In the genomic region with DNA sequence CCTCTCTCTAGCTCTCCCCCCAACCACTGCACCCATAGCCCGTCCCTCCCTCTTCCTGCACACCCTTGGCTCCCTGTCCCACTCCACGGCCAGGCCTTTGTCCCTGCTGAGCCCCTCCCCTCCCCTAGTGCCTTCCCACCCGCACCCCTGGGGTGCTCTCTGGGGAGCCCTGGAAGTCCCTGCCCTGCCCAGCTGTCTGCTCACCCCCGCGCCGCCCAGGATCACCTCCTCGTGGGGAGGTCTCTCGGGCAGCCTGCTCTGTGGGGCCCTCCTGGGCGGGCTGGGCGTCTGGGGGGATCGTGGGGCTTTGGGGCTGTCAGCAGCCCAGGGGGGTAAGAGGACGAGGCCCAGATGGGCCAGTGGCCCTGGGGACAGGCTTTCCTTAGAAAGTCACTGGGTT, we compare ENCODE assay signal across 20 cellular contexts. TPM values are rescaled to one million over a fixed set of nuclear protein-coding genes. Genes with fewer than 3 reads are reported as not detected.
DNase-seq lines count a peak whose midpoint lies in the region; TF ChIP-seq lines count a peak whose summit lies in the region.
"Had no signal": no experiment of that assay in that cellular context is flagged by ENCODE, and none has a peak within 500 bp of the region (broad histone marks: within the 10 kb centered on the region; RNA-seq: fewer than 3 reads in every experiment).

No MANE protein-coding gene starts in this region.

- H4K91ac ChIP-seq in neuronal stem cell (ENCODE audit: low read depth, low read length, poor library complexity) = no peak overlapping the region

- no peak overlapping the region for H2BK120ac ChIP-seq in neuronal stem cell (ENCODE audit: low read depth, low read length)

- H4K20me1 ChIP-seq in BLaER1 = peaks cover 97% of the 10 kb centered on the region

- peak overlapping the region; percentile 4 for H2BK15ac ChIP-seq in neuronal stem cell (ENCODE audit: low read length)

- H2BK12ac ChIP-seq in neuronal stem cell (ENCODE audit: low read length) = no peak overlapping the region

- peak overlapping the region; percentile 56 for H3K4me2 ChIP-seq in BLaER1
- no peak overlapping the region for H3K4me2 ChIP-seq in neuronal stem cell (ENCODE audit: insufficient read depth, low read length, poor library complexity, severe bottlenecking)

- peaks cover 36% of the 10 kb centered on the region for H3K4me1 Mint-ChIP-seq in chondrocyte (ENCODE audit: low read depth)
- no peaks in the 10 kb centered on the region for H3K4me1 Mint-ChIP-seq in activated naive CD4-positive, alpha-beta T cell treated with anti-CD3 and anti-CD28 coated beads, Interleukin-2, amount 10 ng/mL, durations not matched to agents 7 days and 5 days

- DNase-seq in coronary artery (ENCODE audit: low spot score) (no peak), neuronal stem cell (ENCODE audit: low spot score) (no peak), testis (no peak), GM19240 (ENCODE audit: insufficient read length, low spot score) (no peak), chondrocyte (ENCODE audit: low spot score) (no peak)
- no peak for DNase-seq in activated effector memory CD4-positive, alpha-beta T cell treated with anti-CD3 and anti-CD28 coated beads, Interleukin-2, amount 50 U/mL, for 16 hours
- no peak for DNase-seq in activated naive CD4-positive, alpha-beta T cell treated with anti-CD3 and anti-CD28 coated beads, Interleukin-2, amount 10 ng/mL, durations not matched to agents 7 days and 5 days
- DNase-seq: DMS53; GF-D8; KG1; NCI-H1092; NCI-H1436 treated with DMSO at 0.1 percent for 48 hours; NCI-H1930; NCI-H510A treated with DMSO at 0.1 percent for 48 hours; NCI-H748 treated with DMSO at 0.1 percent for 48 hours; NK-92 treated with Interleukin-12 subunit alpha and Interleukin-12 subunit beta, amount 100 ng/mL, for 24 hours; Peyer's patch had no signal

- H3K36me3 ChIP-seq in BLaER1 (peaks cover 11% of the 10 kb centered on the region; the same call in 1 of the 2 replicates), neuronal stem cell (replicated peaks in 1 of 2; ENCODE audit: control insufficient read depth in 2 of 2, insufficient read depth in 2 of 2, low read length in 2 of 2) (peaks cover 0 to 2% of the 10 kb centered on the region in 2 donors), testis (ENCODE audit: low read depth, missing control alignments) (no peaks in the 10 kb centered on the region)
- H3K36me3 ChIP-seq: HAP-1, Peyer's patch had no signal

- H3K9me3 ChIP-seq in BLaER1 (no peaks in the 10 kb centered on the region), neuronal stem cell (replicated peaks in 1 of 2; ENCODE audit: control insufficient read depth in 2 of 2, insufficient read depth in 1 of 2, low read depth in 1 of 2, low read length in 2 of 2) (peaks cover 0 to 3% of the 10 kb centered on the region in 2 donors), testis (no peaks in the 10 kb centered on the region)
- H3K9me3 ChIP-seq: HAP-1, Peyer's patch had no signal

- peaks cover 28% of the 10 kb centered on the region for H3K27me3 ChIP-seq in BLaER1
- H3K27me3 ChIP-seq in neuronal stem cell (ENCODE audit: control insufficient read depth in 3 of 3, insufficient read depth in 3 of 3, low read depth in 1 of 3, low read length in 3 of 3) = no peaks in the 10 kb centered on the region
- H3K27me3 ChIP-seq in testis = no peaks in the 10 kb centered on the region
- H3K27me3 ChIP-seq: Peyer's patch had no signal

- no peak overlapping the region for H3K23ac ChIP-seq in neuronal stem cell (ENCODE audit: low read depth, low read length, poor library complexity)

- no peak overlapping the region for H2AFZ ChIP-seq in neuronal stem cell (ENCODE audit: low read length)

- no peak overlapping the region for H3K4ac ChIP-seq in neuronal stem cell (ENCODE audit: low read length)

- H3K4me1 ChIP-seq in BLaER1 = peaks cover 55% of the 10 kb centered on the region
- H3K4me1 ChIP-seq in neuronal stem cell (ENCODE audit: control insufficient read depth in 2 of 2, insufficient read depth in 1 of 2, low read depth in 1 of 2, low read length in 2 of 2) = peaks cover 15 to 20% of the 10 kb centered on the region in 2 donors
- peaks cover 44% of the 10 kb centered on the region for H3K4me1 ChIP-seq in testis
- H3K4me1 ChIP-seq: HAP-1 had no signal

- peak overlapping the region; percentile 35 for H3K18ac ChIP-seq in neuronal stem cell (ENCODE audit: low read length)

- CTCF ChIA-PET in activated naive CD4-positive, alpha-beta T cell treated with anti-CD3 and anti-CD28 coated beads, Interleukin-2, amount 10 ng/mL, durations not matched to agents 7 days and 5 days (lab: Charles Lee) = no interaction called here

- no peak overlapping the region for H3K4me3 ChIP-seq in BLaER1
- no peak overlapping the region for H3K4me3 ChIP-seq in coronary artery
- no peak overlapping the region for H3K4me3 ChIP-seq in neuronal stem cell (ENCODE audit: low read length in 2 of 2)
- H3K4me3 ChIP-seq in testis = no peak overlapping the region
- H3K4me3 ChIP-seq: HAP-1, Peyer's patch had no signal

- no peak for TF ChIP-seq POLR2A in testis (IDR thresholded peaks at IDR 0.05)

- H3K27me3 Mint-ChIP-seq in chondrocyte (ENCODE audit: low read depth) = no peaks in the 10 kb centered on the region
- no peaks in the 10 kb centered on the region for H3K27me3 Mint-ChIP-seq in activated naive CD4-positive, alpha-beta T cell treated with anti-CD3 and anti-CD28 coated beads, Interleukin-2, amount 10 ng/mL, durations not matched to agents 7 days and 5 days

- TF ChIP-seq CTCF in coronary artery (IDR thresholded peaks at IDR 0.05) = no peak
- no peak for TF ChIP-seq CTCF in testis (IDR thresholded peaks at IDR 0.05)
- TF ChIP-seq CTCF in chondrocyte (IDR thresholded peaks at IDR 0.05) = no peak

- H4K8ac ChIP-seq in neuronal stem cell (ENCODE audit: low read depth, low read length) = no peak overlapping the region

- H3K14ac ChIP-seq in neuronal stem cell (ENCODE audit: low read length) = no peak overlapping the region

- H3K27ac Mint-ChIP-seq in chondrocyte (ENCODE audit: unreplicated experiment) = no peak overlapping the region
- no peak overlapping the region for H3K27ac Mint-ChIP-seq in activated naive CD4-positive, alpha-beta T cell treated with anti-CD3 and anti-CD28 coated beads, Interleukin-2, amount 10 ng/mL, durations not matched to agents 7 days and 5 days

- no peak overlapping the region for H3K4me3 Mint-ChIP-seq in chondrocyte (ENCODE audit: unreplicated experiment)
- no peak overlapping the region for H3K4me3 Mint-ChIP-seq in activated naive CD4-positive, alpha-beta T cell treated with anti-CD3 and anti-CD28 coated beads, Interleukin-2, amount 10 ng/mL, durations not matched to agents 7 days and 5 days

- no peak overlapping the region for H3K9ac ChIP-seq in BLaER1
- H3K9ac ChIP-seq in neuronal stem cell (ENCODE audit: low read depth, low read length, poor library complexity) = no peak overlapping the region

- no peak overlapping the region for H2BK5ac ChIP-seq in neuronal stem cell (ENCODE audit: low read length)

- H3K79me1 ChIP-seq in neuronal stem cell (ENCODE audit: low read depth, low read length) = peaks cover 17% of the 10 kb centered on the region

- intact Hi-C loops in testis (cut with DNase I; ENCODE audit: low total_unique reads) = no loop called here

- H3K36me3 Mint-ChIP-seq in chondrocyte (ENCODE audit: low read depth) = no peaks in the 10 kb centered on the region
- no peaks in the 10 kb centered on the region for H3K36me3 Mint-ChIP-seq in activated naive CD4-positive, alpha-beta T cell treated with anti-CD3 and anti-CD28 coated beads, Interleukin-2, amount 10 ng/mL, durations not matched to agents 7 days and 5 days

- peak overlapping the region; percentile 73 for H2AK5ac ChIP-seq in neuronal stem cell (ENCODE audit: low read depth, low read length)

- no CpG with 5 or more reads among the region's 12 CpGs for WGBS in neuronal stem cell (ENCODE audit: extremely low coverage in 2 of 2, insufficient read length in 2 of 2, insufficient replicate concordance in 1 of 2), 2 donors
- WGBS in testis, 2 donors = 57 to 79% methylated on average over 11 to 12 of the region's 12 CpGs

- H3K9me3 Mint-ChIP-seq in chondrocyte (ENCODE audit: low read depth) = no peaks in the 10 kb centered on the region
- H3K9me3 Mint-ChIP-seq in activated naive CD4-positive, alpha-beta T cell treated with anti-CD3 and anti-CD28 coated beads, Interleukin-2, amount 10 ng/mL, durations not matched to agents 7 days and 5 days = no peaks in the 10 kb centered on the region

- H3K27ac ChIP-seq in BLaER1 = no peak overlapping the region
- H3K27ac ChIP-seq in coronary artery = peak overlapping the region; percentile 9 to 86
- no peak overlapping the region for H3K27ac ChIP-seq in neuronal stem cell (replicated peaks; ENCODE audit: low read length)
- peak overlapping the region; percentile 45 to 50 for H3K27ac ChIP-seq in testis

RNA-seq across cellular contexts. Expression of gene CACNA1H, which starts 18.1 kb away (rescaled TPM):
- polyA plus RNA-seq in neuronal stem cell (2013, experiment 1 of 2) = 21.5 TPM
- 21.7 TPM for polyA plus RNA-seq in neuronal stem cell (2013, experiment 2 of 2)
- total RNA-seq in testis = 10 to 100 TPM; 55.9 to 69.0 TPM
- polyA plus RNA-seq in testis (ENCODE audit: insufficient read depth, low read depth, low replicate concordance) = 41.1 TPM
- 55.9 to 73.4 TPM (median 73.2 TPM) in 3 replicates for total RNA-seq in chondrocyte

RNA-seq across cellular contexts. Expression of gene TPSG1, which starts 54.1 kb away (rescaled TPM):
- polyA plus RNA-seq in neuronal stem cell (2013, experiment 1 of 2) = not detected
- polyA plus RNA-seq in neuronal stem cell (2013, experiment 2 of 2) = not detected
- total RNA-seq in testis (1 to 10 TPM in 1 of 2 donors, not detected in 1; 1.2 TPM), chondrocyte (not detected in 3 replicates)
- polyA plus RNA-seq in testis (ENCODE audit: insufficient read depth, low read depth, low replicate concordance) = not detected

RNA-seq across cellular contexts. Expression of gene TPSB2, which starts 59.0 kb away (rescaled TPM):
- polyA plus RNA-seq in neuronal stem cell (2013, experiment 1 of 2) = not detected
- not detected for polyA plus RNA-seq in neuronal stem cell (2013, experiment 2 of 2)
- total RNA-seq in testis (10 to 100 TPM; 10.8 to 49.5 TPM), chondrocyte (not detected in 3 replicates)
- 16.1 TPM for polyA plus RNA-seq in testis (ENCODE audit: insufficient read depth, low read depth, low replicate concordance)
- total RNA-seq: A172 had no signal

Comparison
In these comparisons a context has a peak if more than half of its experiments do, and no peak if none do; other contexts are left out.
1. H3K27ac ChIP-seq: peak in coronary artery (2 of 2) and testis (2 of 2); none in BLaER1 (single experiment) and neuronal stem cell (single experiment).
2. RNA of gene TPSB2, which starts 59.0 kb away (total RNA-seq): 10.8 to 49.5 TPM in testis; not detected in chondrocyte; every median in the first group is over 10 times any median in the second.